Comparison of ENCODE assay signal across 1 cellular context in genomic region chr7:5526190-5527037, GRCh38.
TF ChIP-seq lines count a peak whose summit lies in the region.

No MANE protein-coding gene starts in this region.

TF ChIP-seq in K562, 482 proteins besides CTCF, POLR2A, EP300 and RAD21 (continued from another document and continues in another):
- TF ChIP-seq, protein P1, sequence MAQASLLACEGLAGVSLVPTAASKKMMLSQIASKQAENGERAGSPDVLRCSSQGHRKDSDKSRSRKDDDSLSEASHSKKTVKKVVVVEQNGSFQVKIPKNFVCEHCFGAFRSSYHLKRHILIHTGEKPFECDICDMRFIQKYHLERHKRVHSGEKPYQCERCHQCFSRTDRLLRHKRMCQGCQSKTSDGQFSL (CRISPR knock-in tag; IDR thresholded peaks at IDR 0.05): peak; percentile 97
- TF ChIP-seq, protein P1 (tag; IDR thresholded peaks at IDR 0.05): peak in 1 of 2 experiments; percentile 68; a peak in 1 of 4 replicates
- TF ChIP-seq CREBBP (IDR thresholded peaks at IDR 0.05; ENCODE audit: low read depth, low read length) (no peak), E2F8 (IDR thresholded peaks at IDR 0.05; ENCODE audit: low read depth, partially characterized antibody) (peak; percentile 82), ETV1 (tag; conservative IDR thresholded peaks at IDR 0.05; ENCODE audit: low read depth) (peak; percentile 42), TAF9B (IDR thresholded peaks at IDR 0.05; ENCODE audit: partially characterized antibody) (no peak), AFF1 (IDR thresholded peaks at IDR 0.05; ENCODE audit: low read depth in 1 of 2, partially characterized antibody in 2 of 2) (peak; percentile 10 to 33), CBFB (CRISPR knock-in tag; IDR thresholded peaks at IDR 0.05) (no peak; the same call in 1 of the 2 replicates), TAL1 (IDR thresholded peaks at IDR 0.05) (no peak), NFE2 (IDR thresholded peaks at IDR 0.05; ENCODE audit: low read depth) (no peak; the same call in 1 of the 2 replicates), TAF1 (IDR thresholded peaks at IDR 0.05; ENCODE audit: control insufficient read depth, extremely low read depth, insufficient read depth, low read length, severe bottlenecking) (peak; percentile 65), PURB (CRISPR knock-in tag; IDR thresholded peaks at IDR 0.05; ENCODE audit: low read depth) (no peak), RCOR1 (IDR thresholded peaks at IDR 0.05; ENCODE audit: borderline replicate concordance in 1 of 2, low read depth in 2 of 2, low read length in 2 of 2) (no peak; a peak in 1 of 4 replicates), HOXB6 (CRISPR knock-in tag; IDR thresholded peaks at IDR 0.05; ENCODE audit: borderline replicate concordance) (peak; percentile 77; the same call in 1 of the 2 replicates), CCNT2 (IDR thresholded peaks at IDR 0.05; ENCODE audit: borderline replicate concordance, extremely low read depth, insufficient read length, low read depth, low read length) (peak; percentile 53), CHD1 (IDR thresholded peaks at IDR 0.05; ENCODE audit: low read length) (peak; percentile 39), THRB (CRISPR knock-in tag; conservative IDR thresholded peaks at IDR 0.05) (peak; percentile 96; the same call in 1 of the 2 replicates), NCOA4 (IDR thresholded peaks at IDR 0.05; ENCODE audit: partially characterized antibody) (no peak), ZKSCAN3 (CRISPR knock-in tag; IDR thresholded peaks at IDR 0.05) (no peak), TRIM24 (IDR thresholded peaks at IDR 0.05) (peak in 1 of 2 experiments; percentile 36; a peak in 1 of 4 replicates), POLR2H (tag; IDR thresholded peaks at IDR 0.05; ENCODE audit: low read depth) (peak; percentile 79), CHD4 (IDR thresholded peaks at IDR 0.05; ENCODE audit: insufficient read depth, insufficient replicate concordance, low read depth, low read length, poor library complexity, severe bottlenecking) (peak; percentile 27), NRF1 (conservative IDR thresholded peaks at IDR 0.05 in 1 of 2, IDR thresholded peaks at IDR 0.05 in 1 of 2) (peak in 1 of 2 experiments; percentile 16; a peak in 1 of 4 replicates), ZZZ3 (IDR thresholded peaks at IDR 0.05) (no peak), E2F3 (CRISPR knock-in tag; IDR thresholded peaks at IDR 0.05) (0 out of 2 replicates have a peak, but pooled peaks have one; percentile 7), POLR2AphosphoS5 (IDR thresholded peaks at IDR 0.05; ENCODE audit: control insufficient read depth, insufficient read depth, low read depth, low read length) (peak; percentile 92), POLR2AphosphoS2 (IDR thresholded peaks at IDR 0.05; ENCODE audit: low read length) (peak; percentile 99), MCM5 (IDR thresholded peaks at IDR 0.05; ENCODE audit: low read depth) (no peak), PTBP1 (IDR thresholded peaks at IDR 0.05; ENCODE audit: low read depth, low read length) (no peak), SNRNP70 (optimal IDR thresholded peaks at IDR 0.05; ENCODE audit: low read depth, low read length) (no peak), TFAM (CRISPR knock-in tag; conservative IDR thresholded peaks at IDR 0.05) (no peak), ZNF445 (CRISPR knock-in tag; IDR thresholded peaks at IDR 0.05; ENCODE audit: low read depth) (peak; percentile 78), NFIC (IDR thresholded peaks at IDR 0.05) (peak; percentile 55), GTF2E2 (tag; IDR thresholded peaks at IDR 0.05) (no peak), ZNF444 (CRISPR knock-in tag; IDR thresholded peaks at IDR 0.05) (peak; percentile 9), POLR2G (IDR thresholded peaks at IDR 0.05; ENCODE audit: low read depth, low read length) (peak; percentile 86), ZNF263 (CRISPR knock-in tag; IDR thresholded peaks at IDR 0.05; ENCODE audit: borderline replicate concordance) (peak; percentile 13; the same call in 1 of the 2 replicates), GABPB2 (CRISPR knock-in tag; conservative IDR thresholded peaks at IDR 0.05) (peak; percentile 87), ZNF253 (CRISPR knock-in tag; conservative IDR thresholded peaks at IDR 0.05) (peak; percentile 84), ZNF282 (CRISPR knock-in tag; IDR thresholded peaks at IDR 0.05) (0 out of 2 replicates have a peak, but pooled peaks have one; percentile 91), TCFL5 (CRISPR knock-in tag; conservative IDR thresholded peaks at IDR 0.05) (no peak), ZNF197 (CRISPR knock-in tag; IDR thresholded peaks at IDR 0.05; ENCODE audit: low read depth) (no peak), ZNF57 (CRISPR knock-in tag; IDR thresholded peaks at IDR 0.05) (0 out of 2 replicates have a peak, but pooled peaks have one; percentile 52), ZNF232 (CRISPR knock-in tag; IDR thresholded peaks at IDR 0.05) (peak; percentile 58; the same call in 1 of the 2 replicates), HNRNPUL1 (IDR thresholded peaks at IDR 0.05; ENCODE audit: low read length) (peak; percentile 51), NR2C2 (CRISPR knock-in tag; IDR thresholded peaks at IDR 0.05) (no peak; the same call in 1 of the 2 replicates), NR2C2 (tag; IDR thresholded peaks at IDR 0.05) (peak; percentile 61; the same call in 1 of the 2 replicates), ZNF24 (IDR thresholded peaks at IDR 0.05) (no peak; the same call in 1 of the 2 replicates), LARP7 (IDR thresholded peaks at IDR 0.05) (no peak), FOXP1 (CRISPR knock-in tag; IDR thresholded peaks at IDR 0.05) (no peak; the same call in 1 of the 2 replicates), MCM7 (IDR thresholded peaks at IDR 0.05) (no peak), HDAC3 (IDR thresholded peaks at IDR 0.05; ENCODE audit: borderline replicate concordance, partially characterized antibody) (no peak), PHB (CRISPR knock-in tag; IDR thresholded peaks at IDR 0.05) (peak; percentile 98), SMC3 (conservative IDR thresholded peaks at IDR 0.05; ENCODE audit: insufficient read depth, low read depth, low read length) (0 out of 2 replicates have a peak, but pooled peaks have one; percentile 21), ZNF431 (CRISPR knock-in tag; IDR thresholded peaks at IDR 0.05) (peak; percentile 70), CBX1 (IDR thresholded peaks at IDR 0.05; ENCODE audit: low read depth) (peak; percentile 29)
- TF ChIP-seq, protein P2, sequence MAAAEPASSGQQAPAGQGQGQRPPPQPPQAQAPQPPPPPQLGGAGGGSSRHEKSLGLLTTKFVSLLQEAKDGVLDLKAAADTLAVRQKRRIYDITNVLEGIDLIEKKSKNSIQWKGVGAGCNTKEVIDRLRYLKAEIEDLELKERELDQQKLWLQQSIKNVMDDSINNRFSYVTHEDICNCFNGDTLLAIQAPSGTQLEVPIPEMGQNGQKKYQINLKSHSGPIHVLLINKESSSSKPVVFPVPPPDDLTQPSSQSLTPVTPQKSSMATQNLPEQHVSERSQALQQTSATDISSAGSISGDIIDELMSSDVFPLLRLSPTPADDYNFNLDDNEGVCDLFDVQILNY (CRISPR knock-in tag; IDR thresholded peaks at IDR 0.05): no peak; the same call in 1 of the 2 replicates
- TF ChIP-seq, protein P3, sequence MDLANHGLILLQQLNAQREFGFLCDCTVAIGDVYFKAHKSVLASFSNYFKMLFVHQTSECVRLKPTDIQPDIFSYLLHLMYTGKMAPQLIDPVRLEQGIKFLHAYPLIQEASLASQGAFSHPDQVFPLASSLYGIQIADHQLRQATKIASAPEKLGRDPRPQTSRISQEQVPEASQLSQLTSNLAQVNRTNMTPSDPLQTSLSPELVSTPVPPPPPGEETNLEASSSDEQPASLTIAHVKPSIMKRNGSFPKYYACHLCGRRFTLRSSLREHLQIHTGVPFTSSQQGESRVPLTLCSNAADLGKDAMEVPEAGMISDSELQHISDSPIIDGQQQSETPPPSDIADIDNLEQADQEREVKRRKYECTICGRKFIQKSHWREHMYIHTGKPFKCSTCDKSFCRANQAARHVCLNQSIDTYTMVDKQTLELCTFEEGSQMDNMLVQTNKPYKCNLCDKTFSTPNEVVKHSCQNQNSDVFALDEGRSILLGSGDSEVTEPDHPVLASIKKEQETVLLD (IDR thresholded peaks at IDR 0.05): 0 out of 2 replicates have a peak, but pooled peaks have one; percentile 14
- TF ChIP-seq, protein P4, sequence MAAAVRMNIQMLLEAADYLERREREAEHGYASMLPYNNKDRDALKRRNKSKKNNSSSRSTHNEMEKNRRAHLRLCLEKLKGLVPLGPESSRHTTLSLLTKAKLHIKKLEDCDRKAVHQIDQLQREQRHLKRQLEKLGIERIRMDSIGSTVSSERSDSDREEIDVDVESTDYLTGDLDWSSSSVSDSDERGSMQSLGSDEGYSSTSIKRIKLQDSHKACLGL (CRISPR knock-in tag; IDR thresholded peaks at IDR 0.05; ENCODE audit: borderline replicate concordance, poor library complexity, severe bottlenecking): no peak
- TF ChIP-seq, protein P5, sequence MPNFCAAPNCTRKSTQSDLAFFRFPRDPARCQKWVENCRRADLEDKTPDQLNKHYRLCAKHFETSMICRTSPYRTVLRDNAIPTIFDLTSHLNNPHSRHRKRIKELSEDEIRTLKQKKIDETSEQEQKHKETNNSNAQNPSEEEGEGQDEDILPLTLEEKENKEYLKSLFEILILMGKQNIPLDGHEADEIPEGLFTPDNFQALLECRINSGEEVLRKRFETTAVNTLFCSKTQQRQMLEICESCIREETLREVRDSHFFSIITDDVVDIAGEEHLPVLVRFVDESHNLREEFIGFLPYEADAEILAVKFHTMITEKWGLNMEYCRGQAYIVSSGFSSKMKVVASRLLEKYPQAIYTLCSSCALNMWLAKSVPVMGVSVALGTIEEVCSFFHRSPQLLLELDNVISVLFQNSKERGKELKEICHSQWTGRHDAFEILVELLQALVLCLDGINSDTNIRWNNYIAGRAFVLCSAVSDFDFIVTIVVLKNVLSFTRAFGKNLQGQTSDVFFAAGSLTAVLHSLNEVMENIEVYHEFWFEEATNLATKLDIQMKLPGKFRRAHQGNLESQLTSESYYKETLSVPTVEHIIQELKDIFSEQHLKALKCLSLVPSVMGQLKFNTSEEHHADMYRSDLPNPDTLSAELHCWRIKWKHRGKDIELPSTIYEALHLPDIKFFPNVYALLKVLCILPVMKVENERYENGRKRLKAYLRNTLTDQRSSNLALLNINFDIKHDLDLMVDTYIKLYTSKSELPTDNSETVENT (CRISPR knock-in tag; IDR thresholded peaks at IDR 0.05): peak; percentile 47; the same call in 1 of the 2 replicates
- TF ChIP-seq, protein P6, sequence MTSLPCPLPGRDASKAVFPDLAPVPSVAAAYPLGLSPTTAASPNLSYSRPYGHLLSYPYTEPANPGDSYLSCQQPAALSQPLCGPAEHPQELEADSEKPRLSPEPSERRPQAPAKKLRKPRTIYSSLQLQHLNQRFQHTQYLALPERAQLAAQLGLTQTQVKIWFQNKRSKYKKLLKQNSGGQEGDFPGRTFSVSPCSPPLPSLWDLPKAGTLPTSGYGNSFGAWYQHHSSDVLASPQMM (CRISPR knock-in tag; IDR thresholded peaks at IDR 0.05): peak; percentile 49; the same call in 1 of the 2 replicates
